Comparison of ENCODE assay signal across 12 cellular contexts in genomic region chr14:96380735-96381134, GRCh38. TPM values are rescaled to one million over a fixed set of nuclear protein-coding genes. Genes with fewer than 3 reads are reported as not detected.
DNase-seq lines count a peak whose midpoint lies in the region; ATAC-seq, FAIRE-seq and TF ChIP-seq lines count a peak whose summit lies in the region.
"Had no signal": no experiment of that assay in that cellular context is flagged by ENCODE, and none has a peak within 500 bp of the region (broad histone marks: within the 10 kb centered on the region; RNA-seq: fewer than 3 reads in every experiment).

No MANE protein-coding gene starts in this region.

- intact Hi-C loops in lower lobe of right lung (cut with DNase I): no loop called here

- FAIRE-seq in small intestine (lab: Jason Lieb, UNC): no peak

- no peaks in the 10 kb centered on the region for H3K27me3 ChIP-seq in small intestine (ENCODE audit: control insufficient read depth in 2 of 2, insufficient read depth in 2 of 2, low read length in 2 of 2)
- no peaks in the 10 kb centered on the region for H3K27me3 ChIP-seq in lower lobe of right lung (ENCODE audit: low read depth)

- no peak overlapping the region for H3K27ac ChIP-seq in small intestine (ENCODE audit: low read depth in 1 of 2, low read length in 1 of 2)
- no peak overlapping the region for H3K27ac ChIP-seq in lower lobe of right lung

- no peaks in the 10 kb centered on the region for H3K9me3 ChIP-seq in small intestine (ENCODE audit: control insufficient read depth, low read depth)
- no peaks in the 10 kb centered on the region for H3K9me3 ChIP-seq in lower lobe of right lung

- H3K4me3 ChIP-seq in small intestine (ENCODE audit: low read depth in 1 of 2, low read length in 2 of 2) (no peak overlapping the region), lower lobe of right lung (no peak overlapping the region)

- H3K36me3 ChIP-seq in small intestine (ENCODE audit: control insufficient read depth in 2 of 2, insufficient read depth in 2 of 2, low read length in 2 of 2): peaks cover 0 to 6% of the 10 kb centered on the region in 2 donors
- peaks cover 25% of the 10 kb centered on the region for H3K36me3 ChIP-seq in lower lobe of right lung

- TF ChIP-seq CTCF in lower lobe of right lung (IDR thresholded peaks at IDR 0.05): no peak

- ATAC-seq in GM19324 (IDR thresholded peaks at IDR 0.05; ENCODE audit: low FRiP score, unreplicated experiment) (peak; percentile 65), HG02588 (IDR thresholded peaks at IDR 0.05; ENCODE audit: unreplicated experiment) (peak; percentile 76), HG03442 (IDR thresholded peaks at IDR 0.05; ENCODE audit: unreplicated experiment) (peak; percentile 84), lower lobe of right lung (no peak)
- ATAC-seq: activated T-cell treated with anti-CD3 and anti-CD28 coated beads, Interleukin-2, amount 50 U/mL, for 4 hours; HCT116 had no signal

- WGBS in small intestine, 3 donors: 73 to 85% (median 81%) methylated on average over 3 of the region's 3 CpGs

- DNase-seq in small intestine (peak; percentile 15), GOT3 (lab: John Stamatoyannopoulos, UW) (no peak), lower lobe of right lung (no peak), DMS53 (lab: John Stamatoyannopoulos, UW) (no peak)
- DNase-seq: activated T-cell treated with anti-CD3 and anti-CD28 coated beads, Interleukin-2, amount 50 U/mL, for 4 hours; NCI-H2081 treated with DMSO at 0.1 percent for 48 hours; stimulated activated CD4-positive, alpha-beta T cell treated with anti-CD3 and anti-CD28 coated beads, Interleukin-15, amount 100 ng/mL, for 24 hours had no signal

- H3K4me1 ChIP-seq in small intestine (ENCODE audit: control insufficient read depth in 2 of 2, insufficient read depth in 1 of 2, low read depth in 1 of 2, low read length in 1 of 2) (peaks cover 0 to 2% of the 10 kb centered on the region in 2 donors), lower lobe of right lung (no peaks in the 10 kb centered on the region)

RNA-seq across cellular contexts. Expression of gene AK7, which starts 11.2 kb away (rescaled TPM):
- polyA plus RNA-seq in small intestine: 1 to 10 TPM; 1.6 to 3.0 (median 1.8) TPM
- total RNA-seq in lower lobe of right lung: 9.7 TPM
- polyA plus RNA-seq: IgD-negative memory B cell had no signal

RNA-seq across cellular contexts. Expression of gene GSKIP, which starts 17.4 kb away (rescaled TPM):
- polyA plus RNA-seq in small intestine: 100 to 1,000 TPM in 2 of 3 donors, 10 to 100 TPM in 1; 76.2 to 215 (median 128) TPM
- 12.6 TPM for total RNA-seq in lower lobe of right lung

RNA-seq across cellular contexts. Expression of gene ATG2B, which starts 17.6 kb away (rescaled TPM):
- polyA plus RNA-seq in small intestine: 1 to 10 TPM; 3.8 to 5.4 (median 4.4) TPM
- 22.4 TPM for total RNA-seq in lower lobe of right lung

Comparison
In these comparisons a context has a peak if more than half of its experiments do, and no peak if none do; other contexts are left out.
1. ATAC-seq: peak in GM19324 (single experiment), HG02588 (single experiment) and HG03442 (single experiment); none in lower lobe of right lung (0 of 2).